In genomic region chr2:190978389-190979053, GRCh38 we compare ENCODE assay signal across 15 cellular contexts. TPM values are rescaled to one million over a fixed set of nuclear protein-coding genes. Genes with fewer than 3 reads are reported as not detected.
DNase-seq lines count a peak whose midpoint lies in the region; ATAC-seq, FAIRE-seq and TF ChIP-seq lines count a peak whose summit lies in the region.
"Had no signal": no experiment of that assay in that cellular context is flagged by ENCODE, and none has a peak within 500 bp of the region (broad histone marks: within the 10 kb centered on the region; RNA-seq: fewer than 3 reads in every experiment).

No MANE protein-coding gene starts in this region.

- no peak overlapping the region for H3K27ac ChIP-seq in astrocyte (ENCODE audit: low read depth, low read length)
- H3K27ac ChIP-seq: epithelial cell of prostate, thoracic aorta had no signal

- no peak overlapping the region for H3K4me3 Mint-ChIP-seq in activated CD4-positive, alpha-beta T cell treated with anti-CD3 and anti-CD28 coated beads for 36 hours
- H3K4me3 Mint-ChIP-seq in astrocyte (ENCODE audit: unreplicated experiment): peak overlapping the region; percentile 8
- no peak overlapping the region for H3K4me3 Mint-ChIP-seq in nephron

- no peak overlapping the region for H2AFZ ChIP-seq in astrocyte (ENCODE audit: low read depth, low read length)

- DNase-seq in activated CD4-positive, alpha-beta T cell treated with anti-CD3 and anti-CD28 coated beads for 36 hours: no peak
- no peak for DNase-seq in activated CD4-positive, alpha-beta T cell treated with anti-CD3 and anti-CD28 coated beads, Interleukin-2, amount 50 U/mL, for 48 hours
- peak; percentile 65 for DNase-seq in HS-5 (ENCODE audit: low read depth)
- DNase-seq in astrocyte (ENCODE audit: low read depth): peak; percentile 85
- no peak for DNase-seq in H7
- DNase-seq in omental fat pad (ENCODE audit: low spot score): no peak
- DNase-seq: 8988T, body of pancreas, NCI-H1105 treated with DMSO at 0.1 percent for 48 hours, NCI-H82, right cardiac atrium had no signal

- no peaks in the 10 kb centered on the region for H3K9me3 ChIP-seq in astrocyte (ENCODE audit: insufficient read depth, low read depth, low read length)
- H3K9me3 ChIP-seq: body of pancreas, thoracic aorta had no signal

- no peaks in the 10 kb centered on the region for H3K9me3 Mint-ChIP-seq in activated CD4-positive, alpha-beta T cell treated with anti-CD3 and anti-CD28 coated beads for 36 hours (ENCODE audit: low read depth)
- no peaks in the 10 kb centered on the region for H3K9me3 Mint-ChIP-seq in astrocyte (ENCODE audit: unreplicated experiment)
- H3K9me3 Mint-ChIP-seq in nephron: peaks cover 2% of the 10 kb centered on the region

- intact Hi-C loops in activated CD4-positive, alpha-beta T cell treated with anti-CD3 and anti-CD28 coated beads for 36 hours (cut with DNase I, micrococcal nuclease): loop anchor here in 1 of 2 experiments (2.0 kb wide), 1 partner anchor 14 kb away; no protein-coding TSS in a partner anchor

- H3K4me3 ChIP-seq in astrocyte (ENCODE audit: insufficient read depth, low read depth, low read length) (no peak overlapping the region), H7 (ENCODE audit: insufficient read depth, low read depth, low read length) (no peak overlapping the region)
- H3K4me3 ChIP-seq: body of pancreas, thoracic aorta had no signal

- POLR2A ChIA-PET in activated CD4-positive, alpha-beta T cell treated with anti-CD3 and anti-CD28 coated beads for 36 hours (lab: Charles Lee): interaction anchor here (0.7 kb wide), 1 partner anchor 10 kb away, joined by 5 read pairs; no protein-coding TSS in a partner anchor

- ATAC-seq in activated CD4-positive, alpha-beta T cell treated with anti-CD3 and anti-CD28 coated beads for 36 hours: no peak
- ATAC-seq in GM19397 (IDR thresholded peaks at IDR 0.05; ENCODE audit: unreplicated experiment): no peak
- ATAC-seq in omental fat pad (ENCODE audit: low FRiP score): no peak
- ATAC-seq: body of pancreas, right cardiac atrium had no signal

- peaks cover 57% of the 10 kb centered on the region for H3K4me1 Mint-ChIP-seq in activated CD4-positive, alpha-beta T cell treated with anti-CD3 and anti-CD28 coated beads for 36 hours
- H3K4me1 Mint-ChIP-seq in astrocyte (ENCODE audit: low read depth, unreplicated experiment) (peaks cover 57% of the 10 kb centered on the region), nephron (peaks cover 34% of the 10 kb centered on the region)

- FAIRE-seq in astrocyte (lab: Jason Lieb, UNC): peak; percentile 34

- TF ChIP-seq CTCF in astrocyte (IDR thresholded peaks at IDR 0.05; ENCODE audit: insufficient read depth, low read depth, low read length) (no peak), nephron (IDR thresholded peaks at IDR 0.05; ENCODE audit: unreplicated experiment in 3 of 3) (no peak), omental fat pad (IDR thresholded peaks at IDR 0.05) (no peak)

- CTCF ChIA-PET in activated CD4-positive, alpha-beta T cell treated with anti-CD3 and anti-CD28 coated beads for 36 hours (lab: Charles Lee): interaction anchor here (0.8 kb wide), 1 partner anchor 706 kb away, joined by 4 read pairs; no protein-coding TSS in a partner anchor

- H3K4me1 ChIP-seq in astrocyte (ENCODE audit: insufficient read depth, low read length): peaks cover 20% of the 10 kb centered on the region

- peaks cover 19% of the 10 kb centered on the region for H4K20me1 ChIP-seq in astrocyte (ENCODE audit: insufficient read depth, low read length)

- H3K27me3 ChIP-seq in astrocyte (ENCODE audit: insufficient read depth, low read length) (no peaks in the 10 kb centered on the region), H7 (ENCODE audit: control insufficient read depth, insufficient read depth, low read length) (no peaks in the 10 kb centered on the region)
- H3K27me3 ChIP-seq: body of pancreas had no signal

- peaks cover 92% of the 10 kb centered on the region for H3K36me3 Mint-ChIP-seq in activated CD4-positive, alpha-beta T cell treated with anti-CD3 and anti-CD28 coated beads for 36 hours (ENCODE audit: low read depth)
- H3K36me3 Mint-ChIP-seq in astrocyte (ENCODE audit: low read depth, unreplicated experiment) (peaks cover 46% of the 10 kb centered on the region), nephron (ENCODE audit: low read depth) (peaks cover 94% of the 10 kb centered on the region)

- peak overlapping the region; percentile 74 for H3K27ac Mint-ChIP-seq in activated CD4-positive, alpha-beta T cell treated with anti-CD3 and anti-CD28 coated beads for 36 hours
- H3K27ac Mint-ChIP-seq in astrocyte (ENCODE audit: unreplicated experiment): peak overlapping the region; percentile 38
- peak overlapping the region in 2 of 3 experiments; percentile 37 to 98 for H3K27ac Mint-ChIP-seq in nephron

- no peak overlapping the region for H3K9ac ChIP-seq in astrocyte (ENCODE audit: low read length)

- H3K4me2 ChIP-seq in astrocyte (ENCODE audit: low read length): peak overlapping the region; percentile 31

- H3K36me3 ChIP-seq in astrocyte (ENCODE audit: insufficient read depth, low read length) (peaks cover 72% of the 10 kb centered on the region), H7 (replicated peaks; ENCODE audit: control insufficient read depth, insufficient read depth, low read length) (peaks cover 32% of the 10 kb centered on the region)

- no peaks in the 10 kb centered on the region for H3K27me3 Mint-ChIP-seq in activated CD4-positive, alpha-beta T cell treated with anti-CD3 and anti-CD28 coated beads for 36 hours
- H3K27me3 Mint-ChIP-seq in astrocyte (ENCODE audit: low read depth, unreplicated experiment): no peaks in the 10 kb centered on the region
- H3K27me3 Mint-ChIP-seq in nephron (ENCODE audit: low read depth): peaks cover 4% of the 10 kb centered on the region

- H3K79me2 ChIP-seq in astrocyte (ENCODE audit: insufficient read depth, low read length): no peaks in the 10 kb centered on the region

RNA-seq across cellular contexts. Expression of gene STAT1, which starts 35.5 kb away (rescaled TPM):
- 100 to 1,000 TPM; 317 to 343 TPM for total RNA-seq in activated CD4-positive, alpha-beta T cell treated with anti-CD3 and anti-CD28 coated beads for 36 hours
- total RNA-seq in astrocyte (377 and 447 TPM in 2 replicates), omental fat pad (100 to 1,000 TPM in 2 of 4 donors, 10 to 100 TPM in 2; 63.5 to 161 (median 95.1) TPM)
- 25.7 and 34.1 TPM in 2 replicates for total RNA-seq in H7 (2014; rRNA removed; shearing (Covaris generic))

Comparison
In these comparisons a context has a peak if more than half of its experiments do, and no peak if none do; other contexts are left out.
1. DNase-seq: peak in HS-5 (single experiment) and astrocyte (single experiment); none in activated CD4-positive, alpha-beta T cell treated with anti-CD3 and anti-CD28 coated beads for 36 hours (single experiment), activated CD4-positive, alpha-beta T cell treated with anti-CD3 and anti-CD28 coated beads, Interleukin-2, amount 50 U/mL, for 48 hours (0 of 2), H7 (single experiment) and omental fat pad (single experiment).
2. Peak in every context shown above with its lines, with median percentiles within 50 percentile points of each other: H3K27ac Mint-ChIP-seq.